In genomic region chr19:39515551-39516191, GRCh38 we compare ENCODE assay signal across 10 cellular contexts. TPM values are rescaled to one million over a fixed set of nuclear protein-coding genes. Genes with fewer than 3 reads are reported as not detected.
DNase-seq lines count a peak whose midpoint lies in the region; TF ChIP-seq lines count a peak whose summit lies in the region.
"Had no signal": no experiment of that assay in that cellular context is flagged by ENCODE, and none has a peak within 500 bp of the region (broad histone marks: within the 10 kb centered on the region; RNA-seq: fewer than 3 reads in every experiment).

No MANE protein-coding gene starts in this region.

- peak; percentile 76 for DNase-seq in DMS53 (lab: John Stamatoyannopoulos, UW)
- no peak for DNase-seq in DMS53 treated with DMSO at 0.1 percent for 48 hours (lab: John Stamatoyannopoulos, UW; ENCODE audit: unreplicated experiment)
- no peak for DNase-seq in right atrium auricular region (ENCODE audit: low spot score)
- no peak for DNase-seq in sigmoid colon
- DNase-seq in DMS153 (lab: John Stamatoyannopoulos, UW), result no peak
- no peak for DNase-seq in NCI-H1417 treated with DMSO at 0.1 percent for 48 hours (lab: John Stamatoyannopoulos, UW)
- DNase-seq in NCI-H187 treated with DMSO at 0.1 percent for 48 hours (lab: John Stamatoyannopoulos, UW), result no peak
- DNase-seq: SIG-M5 had no signal

- H3K9me3 ChIP-seq in right atrium auricular region (no peaks in the 10 kb centered on the region), sigmoid colon (no peaks in the 10 kb centered on the region)

- TF ChIP-seq EP300 in sigmoid colon (IDR thresholded peaks at IDR 0.05), result no peak

- 4 to 8% methylated on average over 44 of the region's 44 CpGs for WGBS in sigmoid colon, 2 donors

- H3K36me3 ChIP-seq in right atrium auricular region (no peaks in the 10 kb centered on the region), sigmoid colon (no peaks in the 10 kb centered on the region)

- no peak for TF ChIP-seq POLR2A in sigmoid colon (IDR thresholded peaks at IDR 0.05)

- H3K27me3 ChIP-seq in right atrium auricular region (peaks cover 8 to 26% of the 10 kb centered on the region in 2 donors), sigmoid colon (peaks cover 18 to 62% (median 35%) of the 10 kb centered on the region in 3 donors)

- peak overlapping the region; percentile 44; the same call in 1 of the 2 replicates for H3K27ac ChIP-seq in VCaP
- no peak overlapping the region for H3K27ac ChIP-seq in right atrium auricular region
- H3K27ac ChIP-seq in sigmoid colon, result no peak overlapping the region
- H3K27ac ChIP-seq: 22Rv1 had no signal

- H3K4me3 ChIP-seq in right atrium auricular region (peak overlapping the region; percentile 15 to 42), sigmoid colon (peak overlapping the region; percentile 0 to 47 (median 34))

- intact Hi-C loops in sigmoid colon (cut with DNase I), result no loop called here

- H3K4me1 ChIP-seq in right atrium auricular region (peaks cover 0 to 14% of the 10 kb centered on the region in 2 donors), sigmoid colon (peaks cover 0 to 16% (median 14%) of the 10 kb centered on the region in 4 donors)

- TF ChIP-seq CTCF in VCaP (conservative IDR thresholded peaks at IDR 0.05), result no peak
- no peak for TF ChIP-seq CTCF in right atrium auricular region (IDR thresholded peaks at IDR 0.05)
- no peak for TF ChIP-seq CTCF in sigmoid colon (IDR thresholded peaks at IDR 0.05)

RNA-seq across cellular contexts. Expression of gene SELENOV, which starts 0.7 kb away (rescaled TPM):
- total RNA-seq in right atrium auricular region (not detected), sigmoid colon (not detected)
- polyA plus RNA-seq in sigmoid colon, result not detected

RNA-seq across cellular contexts. Expression of gene DLL3, which starts 16.9 kb away (rescaled TPM):
- not detected for total RNA-seq in right atrium auricular region
- under 1 TPM in 1 of 4 donors, not detected in 3; 0.36 TPM for total RNA-seq in sigmoid colon
- under 1 TPM in 1 of 3 donors, not detected in 2; 0.17 TPM for polyA plus RNA-seq in sigmoid colon

RNA-seq across cellular contexts. Expression of gene EID2B, which starts 17.0 kb away (rescaled TPM):
- 1 to 10 TPM; 2.1 to 2.3 TPM for total RNA-seq in right atrium auricular region
- total RNA-seq in sigmoid colon, result 1 to 10 TPM; 3.9 to 7.7 (median 5.3) TPM
- polyA plus RNA-seq in sigmoid colon, result 1 to 10 TPM in 2 of 3 donors, under 1 TPM in 1; 0.46 to 2.0 (median 1.8) TPM

RNA-seq across cellular contexts. Expression of gene EID2, which starts 24.3 kb away (rescaled TPM):
- total RNA-seq in right atrium auricular region (10 to 100 TPM in 1 of 2 donors, 1 to 10 TPM in 1; 6.7 to 11.1 TPM), sigmoid colon (10 to 100 TPM in 3 of 4 donors, 1 to 10 TPM in 1; 9.7 to 16.4 (median 13.2) TPM)
- polyA plus RNA-seq in sigmoid colon, result 10 to 100 TPM in 1 of 3 donors, 1 to 10 TPM in 2; 7.6 to 10.7 (median 8.4) TPM

RNA-seq across cellular contexts. Expression of gene TIMM50, which starts 35.0 kb away (rescaled TPM):
- total RNA-seq in right atrium auricular region (10 to 100 TPM; 60.0 to 80.9 TPM), sigmoid colon (10 to 100 TPM; 42.1 to 54.4 (median 46.8) TPM)
- 10 to 100 TPM; 26.4 to 54.9 (median 37.9) TPM for polyA plus RNA-seq in sigmoid colon
